In the genomic region with DNA sequence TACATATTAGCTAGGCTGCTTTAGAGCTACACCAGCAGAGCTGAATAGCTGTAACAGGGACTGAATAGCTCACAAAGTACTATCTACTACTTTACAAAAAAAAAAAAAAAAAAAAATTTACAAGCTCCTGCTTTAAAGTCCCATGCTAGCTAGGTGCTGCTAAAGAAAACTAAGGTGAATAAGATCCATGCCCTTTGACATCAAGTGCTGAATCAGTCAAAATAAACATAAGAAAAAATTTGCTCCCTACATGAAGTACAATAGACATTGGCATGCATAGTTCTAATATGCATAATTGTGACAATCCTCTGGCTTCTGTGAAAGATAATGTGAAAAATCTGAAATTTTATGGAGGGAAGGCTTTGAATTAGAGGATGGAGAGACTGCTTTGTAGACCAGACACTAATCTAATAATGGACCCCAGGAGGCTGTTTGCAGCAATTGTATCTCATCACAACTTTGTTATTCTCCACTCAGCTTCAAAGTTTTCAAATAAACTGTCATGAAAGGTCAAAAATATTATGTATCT, we compare ENCODE assay signal across 28 cellular contexts.
DNase-seq lines count a peak whose midpoint lies in the region; ATAC-seq and TF ChIP-seq lines count a peak whose summit lies in the region.
"Had no signal": no experiment of that assay in that cellular context is flagged by ENCODE, and none has a peak within 500 bp of the region (broad histone marks: within the 10 kb centered on the region; RNA-seq: fewer than 3 reads in every experiment).

No MANE protein-coding gene starts in this region.

- H3K9ac ChIP-seq in NT2/D1 (ENCODE audit: insufficient read length, low read depth): no peak overlapping the region

- DNase-seq in GM23338 (ENCODE audit: low spot score): no peak
- DNase-seq in NT2/D1 (ENCODE audit: low read depth, low spot score): peak; percentile 8
- DNase-seq in central memory CD8-positive, alpha-beta T cell (ENCODE audit: low spot score in 2 of 2): no peak
- no peak for DNase-seq in mucosa of descending colon
- no peak for DNase-seq in NK-92 (lab: John Stamatoyannopoulos, UW; ENCODE audit: unreplicated experiment)
- no peak for DNase-seq in OCI-M1 (lab: John Stamatoyannopoulos, UW)
- no peak for DNase-seq in SJCRH30
- DNase-seq: activated CD4-positive, alpha-beta T cell treated with anti-CD3 and anti-CD28 coated beads for 48 hours; activated naive CD4-positive, alpha-beta T cell treated with Interleukin-2 at 50 U/mL for 16 hours; activated T-cell treated with anti-CD3 and anti-CD28 coated beads, Interleukin-2, amount 50 U/mL, for 4 hours; C1 segment of cervical spinal cord; effector CD4-positive, alpha-beta T cell; head of caudate nucleus; NCI-H1048; NCI-H1694 treated with DMSO at 0.1 percent for 48 hours; NCI-H524; posterior cingulate gyrus; right lobe of liver; stimulated activated CD4-positive, alpha-beta T cell treated with anti-CD3 and anti-CD28 coated beads, Interleukin-12 subunit alpha, Interleukin-12 subunit beta, amount 100 ng/mL, for 4 hours; stimulated activated CD4-positive, alpha-beta T cell treated with anti-CD3 and anti-CD28 coated beads, Interleukin-4, amount 100 ng/mL, for 4 hours; stimulated activated naive B cell treated with anti-CD40 and anti-IgM and Interleukin-4, amounts not matched to agents 10 μg/mL and 1 μg/mL and 100 μg/mL, for 72 hours had no signal

- H3K27me3 ChIP-seq in GM23338 (ENCODE audit: insufficient read depth): no peaks in the 10 kb centered on the region
- H3K27me3 ChIP-seq in NT2/D1 (ENCODE audit: insufficient read depth, insufficient read length): no peaks in the 10 kb centered on the region
- no peaks in the 10 kb centered on the region for H3K27me3 ChIP-seq in SJCRH30
- H3K27me3 ChIP-seq: right lobe of liver had no signal

- H3K36me3 ChIP-seq in GM23338 (ENCODE audit: insufficient read depth) (no peaks in the 10 kb centered on the region), NT2/D1 (ENCODE audit: insufficient read depth, insufficient read length, low read length) (no peaks in the 10 kb centered on the region), mucosa of descending colon (ENCODE audit: low read depth) (no peaks in the 10 kb centered on the region), SJCRH30 (no peaks in the 10 kb centered on the region)
- H3K36me3 ChIP-seq: right lobe of liver had no signal

- H3K4me3 Mint-ChIP-seq in GM23338: no peak overlapping the region; the same call in 2 of the 3 replicates
- no peak overlapping the region for H3K4me3 Mint-ChIP-seq in central memory CD8-positive, alpha-beta T cell
- H3K4me3 Mint-ChIP-seq: activated T-cell treated with anti-CD3 and anti-CD28 coated beads, Interleukin-2, amount 50 U/mL, for 4 hours; neural crest cell; stimulated activated naive B cell treated with anti-CD40 and anti-IgM and Interleukin-4, amounts not matched to agents 10 μg/mL and 1 μg/mL and 100 μg/mL, for 72 hours; T-helper 2 cell treated with Interferon-gamma antibody and Interleukin-4, amounts not matched to agents 5 μg/mL and 100 μg/mL, for 36 hours had no signal

- H3K9me2 ChIP-seq in GM23338 (ENCODE audit: insufficient read depth): no peaks in the 10 kb centered on the region

- no peaks in the 10 kb centered on the region for H3K79me2 ChIP-seq in GM23338 (replicated peaks; ENCODE audit: insufficient read depth)

- ATAC-seq in GM23338: peak; percentile 64
- no peak for ATAC-seq in central memory CD8-positive, alpha-beta T cell (replicated peaks; ENCODE audit: extremely low read depth, poor library complexity, severe bottlenecking)
- peak; percentile 24 for ATAC-seq in mucosa of descending colon
- ATAC-seq: GM12878; HepG2; stimulated activated naive B cell treated with anti-CD40 and anti-IgM and Interleukin-4, amounts not matched to agents 10 μg/mL and 1 μg/mL and 100 μg/mL, for 72 hours had no signal

- peaks cover 23% of the 10 kb centered on the region for H3K4me1 Mint-ChIP-seq in GM23338
- peaks cover 24% of the 10 kb centered on the region for H3K4me1 Mint-ChIP-seq in central memory CD8-positive, alpha-beta T cell

- peak overlapping the region; percentile 29 for H3K27ac Mint-ChIP-seq in GM23338
- peak overlapping the region; percentile 22 for H3K27ac Mint-ChIP-seq in central memory CD8-positive, alpha-beta T cell (ENCODE audit: low read depth)
- H3K27ac Mint-ChIP-seq: stimulated activated naive B cell treated with anti-CD40 and anti-IgM and Interleukin-4, amounts not matched to agents 10 μg/mL and 1 μg/mL and 100 μg/mL, for 72 hours; T-helper 2 cell treated with Interferon-gamma antibody and Interleukin-4, amounts not matched to agents 5 μg/mL and 100 μg/mL, for 36 hours had no signal

- intact Hi-C loops in mucosa of descending colon (cut with DNase I, micrococcal nuclease): no loop called here

- no peak overlapping the region for H2AFZ ChIP-seq in GM23338

- H3K36me3 Mint-ChIP-seq in GM23338 (ENCODE audit: low read depth): no peaks in the 10 kb centered on the region
- H3K36me3 Mint-ChIP-seq in central memory CD8-positive, alpha-beta T cell (ENCODE audit: insufficient read depth): peaks cover 3% of the 10 kb centered on the region
- H3K36me3 Mint-ChIP-seq: stimulated activated naive B cell treated with anti-CD40 and anti-IgM and Interleukin-4, amounts not matched to agents 10 μg/mL and 1 μg/mL and 100 μg/mL, for 72 hours had no signal

- no peaks in the 10 kb centered on the region for H4K20me1 ChIP-seq in GM23338 (replicated peaks; ENCODE audit: insufficient read depth)

- no peak overlapping the region for H3K4me3 ChIP-seq in GM23338
- H3K4me3 ChIP-seq in NT2/D1 (ENCODE audit: insufficient read length, low read depth): no peak overlapping the region
- H3K4me3 ChIP-seq in mucosa of descending colon: no peak overlapping the region
- no peak overlapping the region for H3K4me3 ChIP-seq in SJCRH30
- H3K4me3 ChIP-seq: GM12878, lung, right lobe of liver, SK-N-MC had no signal

- H3K27ac ChIP-seq in GM23338 (ENCODE audit: low read depth) (no peak overlapping the region), SJCRH30 (no peak overlapping the region)
- H3K27ac ChIP-seq: right lobe of liver, RWPE1, SK-N-MC had no signal

- TF ChIP-seq CTCF in GM23338 (conservative IDR thresholded peaks at IDR 0.05; ENCODE audit: low read depth in 2 of 2) (no peak), mucosa of descending colon (IDR thresholded peaks at IDR 0.05) (no peak)

- no peaks in the 10 kb centered on the region for H3K9me3 Mint-ChIP-seq in GM23338
- no peaks in the 10 kb centered on the region for H3K9me3 Mint-ChIP-seq in central memory CD8-positive, alpha-beta T cell
- H3K9me3 Mint-ChIP-seq: activated T-cell treated with anti-CD3 and anti-CD28 coated beads, Interleukin-2, amount 50 U/mL, for 4 hours; neural crest cell; T-helper 2 cell treated with Interferon-gamma antibody and Interleukin-4, amounts not matched to agents 5 μg/mL and 100 μg/mL, for 36 hours had no signal

- H3K9me3 ChIP-seq in NT2/D1 (ENCODE audit: insufficient read depth, low read length) (no peaks in the 10 kb centered on the region), mucosa of descending colon (no peaks in the 10 kb centered on the region), SJCRH30 (replicated peaks) (no peaks in the 10 kb centered on the region)
- H3K9me3 ChIP-seq: right lobe of liver had no signal

- no peaks in the 10 kb centered on the region for H3K27me3 Mint-ChIP-seq in GM23338 (ENCODE audit: insufficient read depth, low read depth, poor library complexity)
- no peaks in the 10 kb centered on the region for H3K27me3 Mint-ChIP-seq in central memory CD8-positive, alpha-beta T cell
- H3K27me3 Mint-ChIP-seq: stimulated activated naive B cell treated with anti-CD40 and anti-IgM and Interleukin-4, amounts not matched to agents 10 μg/mL and 1 μg/mL and 100 μg/mL, for 72 hours had no signal

- H3F3A ChIP-seq in GM23338 (replicated peaks; ENCODE audit: low read depth): no peaks in the 10 kb centered on the region

- H3K4me1 ChIP-seq in GM23338 (ENCODE audit: insufficient read depth): peaks cover 22% of the 10 kb centered on the region
- no peaks in the 10 kb centered on the region for H3K4me1 ChIP-seq in NT2/D1 (ENCODE audit: insufficient read depth, insufficient read length)
- no peaks in the 10 kb centered on the region for H3K4me1 ChIP-seq in mucosa of descending colon (ENCODE audit: low read depth)
- no peaks in the 10 kb centered on the region for H3K4me1 ChIP-seq in SJCRH30
- H3K4me1 ChIP-seq: right lobe of liver had no signal

- peak overlapping the region; percentile 59 for H3K4me2 ChIP-seq in GM23338

TF ChIP-seq in GM23338, 12 proteins besides CTCF, POLR2A, EP300 and RAD21:
- TF ChIP-seq POLR2AphosphoS5 (IDR thresholded peaks at IDR 0.05; ENCODE audit: low read depth): no peak
- TF ChIP-seq EZH2phosphoT487 (IDR thresholded peaks at IDR 0.05; ENCODE audit: unreplicated experiment): no peak
- TF ChIP-seq STAT1 (IDR thresholded peaks at IDR 0.05; ENCODE audit: unreplicated experiment): no peak
- no peak for TF ChIP-seq EZH2 (IDR thresholded peaks at IDR 0.05; ENCODE audit: low read depth, unreplicated experiment)
- TF ChIP-seq, protein P1, sequence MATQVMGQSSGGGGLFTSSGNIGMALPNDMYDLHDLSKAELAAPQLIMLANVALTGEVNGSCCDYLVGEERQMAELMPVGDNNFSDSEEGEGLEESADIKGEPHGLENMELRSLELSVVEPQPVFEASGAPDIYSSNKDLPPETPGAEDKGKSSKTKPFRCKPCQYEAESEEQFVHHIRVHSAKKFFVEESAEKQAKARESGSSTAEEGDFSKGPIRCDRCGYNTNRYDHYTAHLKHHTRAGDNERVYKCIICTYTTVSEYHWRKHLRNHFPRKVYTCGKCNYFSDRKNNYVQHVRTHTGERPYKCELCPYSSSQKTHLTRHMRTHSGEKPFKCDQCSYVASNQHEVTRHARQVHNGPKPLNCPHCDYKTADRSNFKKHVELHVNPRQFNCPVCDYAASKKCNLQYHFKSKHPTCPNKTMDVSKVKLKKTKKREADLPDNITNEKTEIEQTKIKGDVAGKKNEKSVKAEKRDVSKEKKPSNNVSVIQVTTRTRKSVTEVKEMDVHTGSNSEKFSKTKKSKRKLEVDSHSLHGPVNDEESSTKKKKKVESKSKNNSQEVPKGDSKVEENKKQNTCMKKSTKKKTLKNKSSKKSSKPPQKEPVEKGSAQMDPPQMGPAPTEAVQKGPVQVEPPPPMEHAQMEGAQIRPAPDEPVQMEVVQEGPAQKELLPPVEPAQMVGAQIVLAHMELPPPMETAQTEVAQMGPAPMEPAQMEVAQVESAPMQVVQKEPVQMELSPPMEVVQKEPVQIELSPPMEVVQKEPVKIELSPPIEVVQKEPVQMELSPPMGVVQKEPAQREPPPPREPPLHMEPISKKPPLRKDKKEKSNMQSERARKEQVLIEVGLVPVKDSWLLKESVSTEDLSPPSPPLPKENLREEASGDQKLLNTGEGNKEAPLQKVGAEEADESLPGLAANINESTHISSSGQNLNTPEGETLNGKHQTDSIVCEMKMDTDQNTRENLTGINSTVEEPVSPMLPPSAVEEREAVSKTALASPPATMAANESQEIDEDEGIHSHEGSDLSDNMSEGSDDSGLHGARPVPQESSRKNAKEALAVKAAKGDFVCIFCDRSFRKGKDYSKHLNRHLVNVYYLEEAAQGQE (IDR thresholded peaks at IDR 0.05; ENCODE audit: unreplicated experiment): no peak
TF ChIP-seq in GM23338: peak in this region for 0.
